ENCODE assay signal across 8 cellular contexts in the genomic region with DNA sequence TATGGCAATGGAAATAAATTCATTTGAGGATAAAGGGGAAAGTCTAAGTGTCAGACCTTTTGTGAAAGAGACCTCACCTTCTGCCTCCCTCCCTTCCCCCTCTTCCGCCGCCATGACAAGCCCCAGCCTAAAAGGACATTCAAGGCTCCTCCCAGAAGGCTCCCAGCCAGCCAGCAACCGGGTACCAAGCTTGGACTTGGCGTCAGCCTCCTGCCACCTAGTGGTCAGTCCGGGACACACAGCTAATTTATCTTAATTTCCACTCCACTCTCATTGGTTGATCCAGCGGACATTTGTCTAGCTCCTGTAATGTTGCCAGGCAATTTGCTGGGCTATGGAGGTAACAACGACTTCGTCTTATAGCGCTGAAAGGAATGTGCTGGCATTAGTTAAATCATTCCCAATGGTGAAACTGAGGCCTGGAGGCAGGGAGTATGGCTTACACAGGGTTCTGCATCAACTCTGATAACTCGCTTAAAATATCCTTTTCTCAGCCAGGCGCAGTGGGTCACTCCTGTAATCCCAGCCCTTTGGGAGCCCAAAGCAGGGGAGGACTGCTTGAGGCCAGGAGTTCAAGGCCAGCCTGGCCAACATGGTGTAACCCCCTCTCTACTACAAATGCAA. TPM values are rescaled to one million over a fixed set of nuclear protein-coding genes. Genes with fewer than 3 reads are reported as not detected.
DNase-seq lines count a peak whose midpoint lies in the region; ATAC-seq and TF ChIP-seq lines count a peak whose summit lies in the region.

No MANE protein-coding gene starts in this region.

- H3K4me3 Mint-ChIP-seq in GM23338: no peak overlapping the region

- H4K20me1 ChIP-seq in GM23338 (replicated peaks; ENCODE audit: insufficient read depth): no peaks in the 10 kb centered on the region

- ATAC-seq in GM23338: peak; percentile 97
- ATAC-seq in foreskin keratinocyte: peak; percentile 95

- H3K27ac Mint-ChIP-seq in GM23338: no peak overlapping the region

- H3K9me3 ChIP-seq in tibial artery: no peaks in the 10 kb centered on the region

- H3K4me3 ChIP-seq in GM23338 (no peak overlapping the region), tibial artery (no peak overlapping the region)

- H3F3A ChIP-seq in GM23338 (replicated peaks; ENCODE audit: low read depth): no peaks in the 10 kb centered on the region

- TF ChIP-seq CTCF in GM23338 (conservative IDR thresholded peaks at IDR 0.05; ENCODE audit: low read depth in 2 of 2) (peak; percentile 97 to 99), foreskin keratinocyte (conservative IDR thresholded peaks at IDR 0.05) (peak; percentile 83), tibial artery (IDR thresholded peaks at IDR 0.05) (peak; percentile 80 to 84)

- H3K4me1 ChIP-seq in GM23338 (ENCODE audit: insufficient read depth) (peaks cover 4% of the 10 kb centered on the region; the same call in 1 of the 2 replicates), foreskin keratinocyte (no peaks in the 10 kb centered on the region), tibial artery (peaks cover 0 to 6% (median 0%) of the 10 kb centered on the region in 4 donors)

- no peaks in the 10 kb centered on the region for H3K79me2 ChIP-seq in GM23338 (replicated peaks; ENCODE audit: insufficient read depth)

- no peak overlapping the region for H3K27ac ChIP-seq in GM23338 (ENCODE audit: low read depth)
- H3K27ac ChIP-seq in foreskin keratinocyte: no peak overlapping the region
- no peak overlapping the region for H3K27ac ChIP-seq in tibial artery

- peaks cover 9% of the 10 kb centered on the region; the same call in 2 of the 3 replicates for H3K9me3 Mint-ChIP-seq in GM23338

- DNase-seq in G401 (ENCODE audit: low spot score) (peak; percentile 87), GM23338 (ENCODE audit: low spot score) (peak; percentile 98), LHCN-M2 (ENCODE audit: low read depth) (peak; percentile 56), RKO (ENCODE audit: low spot score) (peak; percentile 90), foreskin keratinocyte (peak; percentile 27 to 51), nucleus accumbens (lab: John Stamatoyannopoulos, UW) (peak in 55 of 56 donors; percentile 4 to 90 (median 50)), tibial artery (peak; percentile 70 to 92)
- DNase-seq in activated T-helper 1 cell treated with anti-CD3 and anti-CD28 coated beads, Interleukin-2, amount 50 U/mL, for 16 hours (ENCODE audit: low read depth in 1 of 2, low spot score in 1 of 2): peak; percentile 12 to 27

- H3K4me2 ChIP-seq in GM23338: no peak overlapping the region

- intact Hi-C loops in tibial artery (cut with DNase I; ENCODE audit: low total_unique reads): loop anchor here (2.0 kb wide), 1 partner anchor 328 kb away; no protein-coding TSS in a partner anchor

- peaks cover 5% of the 10 kb centered on the region; the same call in 2 of the 3 replicates for H3K4me1 Mint-ChIP-seq in GM23338

- peaks cover 4% of the 10 kb centered on the region; the same call in 2 of the 3 replicates for H3K36me3 Mint-ChIP-seq in GM23338 (ENCODE audit: low read depth)

- no peaks in the 10 kb centered on the region for H3K36me3 ChIP-seq in GM23338 (ENCODE audit: insufficient read depth)
- no peaks in the 10 kb centered on the region for H3K36me3 ChIP-seq in tibial artery

- H3K9me2 ChIP-seq in GM23338 (ENCODE audit: insufficient read depth): no peaks in the 10 kb centered on the region

- in situ Hi-C loops in G401 (cut with HindIII; ENCODE audit: low sequenced_read_pairs): no loop called here

- H3K27me3 ChIP-seq in GM23338 (ENCODE audit: insufficient read depth) (no peaks in the 10 kb centered on the region), foreskin keratinocyte (no peaks in the 10 kb centered on the region), tibial artery (no peaks in the 10 kb centered on the region)

- H2AFZ ChIP-seq in GM23338: peak overlapping the region; percentile 35; the same call in 1 of the 2 replicates

- H3K27me3 Mint-ChIP-seq in GM23338 (ENCODE audit: insufficient read depth, low read depth, poor library complexity): peaks cover 9% of the 10 kb centered on the region

TF ChIP-seq in GM23338, 12 proteins besides CTCF, POLR2A, EP300 and RAD21:
- TF ChIP-seq ZNF331 (CRISPR knock-in tag; IDR thresholded peaks at IDR 0.05; ENCODE audit: low read depth) (no peak), STAT1 (IDR thresholded peaks at IDR 0.05; ENCODE audit: unreplicated experiment) (no peak), JUNB (IDR thresholded peaks at IDR 0.05; ENCODE audit: unreplicated experiment) (no peak), ZNF114 (CRISPR knock-in tag; IDR thresholded peaks at IDR 0.05) (no peak), EZH2phosphoT487 (IDR thresholded peaks at IDR 0.05; ENCODE audit: unreplicated experiment) (no peak), CREB1 (CRISPR knock-in tag; IDR thresholded peaks at IDR 0.05; ENCODE audit: low read depth) (no peak), EZH2 (IDR thresholded peaks at IDR 0.05; ENCODE audit: low read depth, unreplicated experiment) (no peak), NANOG (IDR thresholded peaks at IDR 0.05; ENCODE audit: borderline replicate concordance) (no peak)
- TF ChIP-seq, protein P1, sequence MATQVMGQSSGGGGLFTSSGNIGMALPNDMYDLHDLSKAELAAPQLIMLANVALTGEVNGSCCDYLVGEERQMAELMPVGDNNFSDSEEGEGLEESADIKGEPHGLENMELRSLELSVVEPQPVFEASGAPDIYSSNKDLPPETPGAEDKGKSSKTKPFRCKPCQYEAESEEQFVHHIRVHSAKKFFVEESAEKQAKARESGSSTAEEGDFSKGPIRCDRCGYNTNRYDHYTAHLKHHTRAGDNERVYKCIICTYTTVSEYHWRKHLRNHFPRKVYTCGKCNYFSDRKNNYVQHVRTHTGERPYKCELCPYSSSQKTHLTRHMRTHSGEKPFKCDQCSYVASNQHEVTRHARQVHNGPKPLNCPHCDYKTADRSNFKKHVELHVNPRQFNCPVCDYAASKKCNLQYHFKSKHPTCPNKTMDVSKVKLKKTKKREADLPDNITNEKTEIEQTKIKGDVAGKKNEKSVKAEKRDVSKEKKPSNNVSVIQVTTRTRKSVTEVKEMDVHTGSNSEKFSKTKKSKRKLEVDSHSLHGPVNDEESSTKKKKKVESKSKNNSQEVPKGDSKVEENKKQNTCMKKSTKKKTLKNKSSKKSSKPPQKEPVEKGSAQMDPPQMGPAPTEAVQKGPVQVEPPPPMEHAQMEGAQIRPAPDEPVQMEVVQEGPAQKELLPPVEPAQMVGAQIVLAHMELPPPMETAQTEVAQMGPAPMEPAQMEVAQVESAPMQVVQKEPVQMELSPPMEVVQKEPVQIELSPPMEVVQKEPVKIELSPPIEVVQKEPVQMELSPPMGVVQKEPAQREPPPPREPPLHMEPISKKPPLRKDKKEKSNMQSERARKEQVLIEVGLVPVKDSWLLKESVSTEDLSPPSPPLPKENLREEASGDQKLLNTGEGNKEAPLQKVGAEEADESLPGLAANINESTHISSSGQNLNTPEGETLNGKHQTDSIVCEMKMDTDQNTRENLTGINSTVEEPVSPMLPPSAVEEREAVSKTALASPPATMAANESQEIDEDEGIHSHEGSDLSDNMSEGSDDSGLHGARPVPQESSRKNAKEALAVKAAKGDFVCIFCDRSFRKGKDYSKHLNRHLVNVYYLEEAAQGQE (IDR thresholded peaks at IDR 0.05; ENCODE audit: unreplicated experiment): no peak

RNA-seq across cellular contexts. Expression of a gene that starts 19.3 kb away (rescaled TPM):
- total RNA-seq in G401 (2014; rRNA removed; shearing (Covaris generic)): not detected in 2 replicates
- not detected in 2 replicates for total RNA-seq in GM23338 (2014; rRNA removed; shearing (Covaris generic))
- polyA plus RNA-seq in GM23338 (2016; fragmentation: Nextera tagmentation; extraction: Ambion mirVana) (not detected in 2 replicates), foreskin keratinocyte (not detected in 2 replicates)
- total RNA-seq in LHCN-M2 (2014; rRNA removed) (not detected in 2 replicates), foreskin keratinocyte (not detected in 2 replicates)
- not detected for polyA plus RNA-seq in LHCN-M2 (2012)

Comparison
In these comparisons a context has a peak if more than half of its experiments do, and no peak if none do; other contexts are left out.
1. DNase-seq: peak in every context shown above with its lines; median percentile 98 in GM23338; 90 in RKO; 87 in G401; 81 in tibial artery; 56 in LHCN-M2; 50 in nucleus accumbens; 39 in foreskin keratinocyte; 20 in activated T-helper 1 cell treated with anti-CD3 and anti-CD28 coated beads, Interleukin-2, amount 50 U/mL, for 16 hours.